In the genomic region with DNA sequence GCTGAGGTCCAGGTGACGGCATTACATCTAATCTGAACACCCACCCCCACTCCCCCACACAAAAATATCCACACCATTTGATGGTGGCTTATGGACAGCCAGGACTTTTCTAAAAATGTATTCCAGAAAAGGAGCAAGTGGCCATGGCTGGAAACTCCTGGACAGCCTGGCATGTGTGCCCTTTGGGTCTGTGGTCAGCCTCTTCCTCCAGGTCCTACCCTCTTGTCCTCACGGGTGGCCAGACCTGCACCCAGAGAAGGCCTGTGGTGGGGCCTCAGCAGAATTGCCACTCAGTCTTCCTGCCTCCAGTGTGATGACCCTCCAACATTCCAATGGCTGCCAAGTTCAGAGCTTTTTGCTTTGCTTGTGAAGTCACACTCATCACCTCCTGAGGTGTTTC, we compare ENCODE assay signal across 26 cellular contexts.
"Had no signal": no experiment of that assay in that cellular context is flagged by ENCODE, and none has a peak within 500 bp of the region (broad histone marks: within the 10 kb centered on the region; RNA-seq: fewer than 3 reads in every experiment).

No MANE protein-coding gene starts in this region.

- H3K27me3 ChIP-seq: left lung, neutrophil, right lobe of liver, suprapubic skin, tibial artery, uterus had no signal

- H3K36me3 Mint-ChIP-seq: stimulated activated naive B cell treated with anti-CD40 and anti-IgM and Interleukin-4, amounts not matched to agents 10 μg/mL and 1 μg/mL and 100 μg/mL, for 72 hours had no signal

- H3K9me3 ChIP-seq: psoas muscle, right lobe of liver, uterus had no signal

- H3K27me3 Mint-ChIP-seq: stimulated activated naive B cell treated with anti-CD40 and anti-IgM and Interleukin-4, amounts not matched to agents 10 μg/mL and 1 μg/mL and 100 μg/mL, for 72 hours had no signal

- H3K27ac Mint-ChIP-seq: nephron; stimulated activated naive B cell treated with anti-CD40 and anti-IgM and Interleukin-4, amounts not matched to agents 10 μg/mL and 1 μg/mL and 100 μg/mL, for 72 hours had no signal

- H3K4me1 Mint-ChIP-seq: naive thymus-derived CD8-positive, alpha-beta T cell; nephron; neural crest cell; stimulated activated naive B cell treated with anti-CD40 and anti-IgM and Interleukin-4, amounts not matched to agents 10 μg/mL and 1 μg/mL and 100 μg/mL, for 72 hours had no signal

- H3K36me3 ChIP-seq: left lung, lower lobe of right lung, neutrophil, right lobe of liver, suprapubic skin, thoracic aorta, tibial artery, uterus had no signal

- DNase-seq: kidney glomerular epithelial cell; left cardiac atrium; left lung; lower lobe of right lung; mammary epithelial cell; mesenchymal stem cell; occipital lobe; psoas muscle; right lobe of liver; stimulated activated CD4-positive, alpha-beta T cell treated with anti-CD3 and anti-CD28 coated beads, Interleukin-12 subunit alpha, Interleukin-12 subunit beta, amount 100 ng/mL, for 4 hours; stimulated activated CD4-positive, alpha-beta T cell treated with anti-CD3 and anti-CD28 coated beads, Interleukin-15, amount 100 ng/mL, for 24 hours; stimulated activated CD4-positive, alpha-beta T cell treated with anti-CD3 and anti-CD28 coated beads, Interleukin-2, amount 100 ng/mL, for 24 hours; stimulated activated CD4-positive, alpha-beta T cell treated with anti-CD3 and anti-CD28 coated beads, Interleukin-4, amount 100 ng/mL, for 1 hour; stimulated activated naive B cell treated with anti-CD40 and anti-IgM and Interleukin-4, amounts not matched to agents 10 μg/mL and 1 μg/mL and 100 μg/mL, for 72 hours; stimulated activated naive CD8-positive, alpha-beta T cell treated with anti-CD3 and anti-CD28 coated beads, Interleukin-15, Interleukin-2, amounts not matched to agents 100 U/mL and 50 U/mL, for 24 hours; tibial artery; trophoblast cell; uterus had no signal

- H2AFZ ChIP-seq: parathyroid adenoma had no signal

- H3K27ac ChIP-seq: left lung, lower lobe of right lung, neutrophil, parathyroid adenoma, psoas muscle, right lobe of liver, skin epidermis, suprapubic skin, thoracic aorta, tibial artery, uterus had no signal

- H3K4me3 Mint-ChIP-seq: naive thymus-derived CD8-positive, alpha-beta T cell; nephron; neural crest cell; stimulated activated naive B cell treated with anti-CD40 and anti-IgM and Interleukin-4, amounts not matched to agents 10 μg/mL and 1 μg/mL and 100 μg/mL, for 72 hours had no signal

- H3K9ac ChIP-seq: parathyroid adenoma had no signal

- H3K4me3 ChIP-seq: left lung, lower lobe of right lung, psoas muscle, right lobe of liver, skin epidermis, suprapubic skin, thoracic aorta, tibial artery, uterus had no signal

- H3K4me1 ChIP-seq: left lung, lower lobe of right lung, parathyroid adenoma, psoas muscle, right lobe of liver, suprapubic skin, tibial artery, uterus had no signal
